12 cellular contexts compared by ENCODE assay signal in genomic region chr3:186989429-186989828, GRCh38. TPM values are rescaled to one million over a fixed set of nuclear protein-coding genes. Genes with fewer than 3 reads are reported as not detected.
DNase-seq lines count a peak whose midpoint lies in the region; ATAC-seq and TF ChIP-seq lines count a peak whose summit lies in the region.
"Had no signal": no experiment of that assay in that cellular context is flagged by ENCODE, and none has a peak within 500 bp of the region (broad histone marks: within the 10 kb centered on the region; RNA-seq: fewer than 3 reads in every experiment).

No MANE protein-coding gene starts in this region.

- H3K9ac ChIP-seq in KMS-11: no peak overlapping the region

- no peak for TF ChIP-seq CTCF in KMS-11 (conservative IDR thresholded peaks at IDR 0.05; ENCODE audit: low read depth, low read length)

- no peak for ATAC-seq in effector memory CD8-positive, alpha-beta T cell (replicated peaks)
- no peak for ATAC-seq in GM21423 (IDR thresholded peaks at IDR 0.05; ENCODE audit: unreplicated experiment)
- no peak for ATAC-seq in HG02852 (IDR thresholded peaks at IDR 0.05; ENCODE audit: unreplicated experiment)

- no peaks in the 10 kb centered on the region for H4K20me1 ChIP-seq in KMS-11 (ENCODE audit: insufficient read depth)

- no peaks in the 10 kb centered on the region for H3K36me3 ChIP-seq in KMS-11 (ENCODE audit: insufficient read depth)
- H3K36me3 ChIP-seq: cardiac muscle cell had no signal

- peaks cover 28% of the 10 kb centered on the region for H3K4me1 ChIP-seq in KMS-11 (ENCODE audit: low read depth, poor library complexity, severe bottlenecking)

- H3K4me2 ChIP-seq in KMS-11: no peak overlapping the region; the same call in 1 of the 2 replicates

- peak overlapping the region; percentile 83 for H3K27ac Mint-ChIP-seq in activated naive CD4-positive, alpha-beta T cell treated with anti-CD3 and anti-CD28 coated beads for 36 hours
- peak overlapping the region; percentile 61 to 78 for H3K27ac Mint-ChIP-seq in effector memory CD8-positive, alpha-beta T cell

- no peaks in the 10 kb centered on the region for H3K27me3 ChIP-seq in KMS-11 (ENCODE audit: insufficient read depth, low read depth)
- H3K27me3 ChIP-seq: cardiac muscle cell had no signal

- peaks cover 64% of the 10 kb centered on the region for H3K4me1 Mint-ChIP-seq in activated naive CD4-positive, alpha-beta T cell treated with anti-CD3 and anti-CD28 coated beads for 36 hours (ENCODE audit: low read depth)
- H3K4me1 Mint-ChIP-seq in effector memory CD8-positive, alpha-beta T cell (ENCODE audit: low read depth in 2 of 2): peaks cover 42 to 57% of the 10 kb centered on the region in 2 donors

- H3K79me2 ChIP-seq in KMS-11 (ENCODE audit: insufficient read depth, low read depth): no peaks in the 10 kb centered on the region

- intact Hi-C loops in activated naive CD4-positive, alpha-beta T cell treated with anti-CD3 and anti-CD28 coated beads for 36 hours (cut with micrococcal nuclease): loop anchor here (1.0 to 2.0 kb wide), 6 partner anchors 11 to 73 kb away; partner anchors contain the start of gene ST6GAL1

- no peaks in the 10 kb centered on the region for H3K9me3 Mint-ChIP-seq in activated naive CD4-positive, alpha-beta T cell treated with anti-CD3 and anti-CD28 coated beads for 36 hours
- H3K9me3 Mint-ChIP-seq in effector memory CD8-positive, alpha-beta T cell: no peaks in the 10 kb centered on the region

- CTCF ChIA-PET in activated naive CD4-positive, alpha-beta T cell treated with anti-CD3 and anti-CD28 coated beads for 36 hours (lab: Charles Lee): interaction anchor here (0.6 to 2.5 kb wide), 7 partner anchors 11 to 140 kb away, joined by 4 to 13 read pairs (median 5); no protein-coding TSS in a partner anchor

- no peak overlapping the region for H3K4me3 ChIP-seq in KMS-11 (IDR thresholded peaks at IDR 0.05; ENCODE audit: insufficient read depth, low read depth, low read length)
- H3K4me3 ChIP-seq: cardiac muscle cell had no signal

- no peak for DNase-seq in activated naive CD4-positive, alpha-beta T cell treated with anti-CD3 and anti-CD28 coated beads for 36 hours
- no peak for DNase-seq in activated naive CD4-positive, alpha-beta T cell (lab: John Stamatoyannopoulos, UW)
- no peak for DNase-seq in effector memory CD8-positive, alpha-beta T cell
- DNase-seq in stimulated activated CD8-positive, alpha-beta memory T cell treated with anti-CD3 and anti-CD28 coated beads, Interleukin-4, amount 100 ng/mL, for 48 hours: peak; percentile 18
- no peak for DNase-seq in RPMI8226
- DNase-seq: NK-92 treated with Interleukin-12 subunit alpha and Interleukin-12 subunit beta, amount 100 ng/mL, for 24 hours; T-helper 9 cell had no signal

- no peak overlapping the region for H3K4me3 Mint-ChIP-seq in activated naive CD4-positive, alpha-beta T cell treated with anti-CD3 and anti-CD28 coated beads for 36 hours
- H3K4me3 Mint-ChIP-seq in effector memory CD8-positive, alpha-beta T cell: no peak overlapping the region

- peak overlapping the region; percentile 23; the same call in 1 of the 2 replicates for H3K27ac ChIP-seq in KMS-11
- H3K27ac ChIP-seq: cardiac muscle cell had no signal

- no peaks in the 10 kb centered on the region for H3K27me3 Mint-ChIP-seq in activated naive CD4-positive, alpha-beta T cell treated with anti-CD3 and anti-CD28 coated beads for 36 hours (ENCODE audit: low read depth)
- H3K27me3 Mint-ChIP-seq in effector memory CD8-positive, alpha-beta T cell: no peaks in the 10 kb centered on the region
- H3K27me3 Mint-ChIP-seq: stimulated activated naive CD8-positive, alpha-beta T cell treated with anti-CD3 and anti-CD28 coated beads, Interleukin-15, amount 100 ng/mL, for 72 hours had no signal

- no peak overlapping the region for H2AFZ ChIP-seq in KMS-11 (ENCODE audit: low read depth)

- H3K36me3 Mint-ChIP-seq in activated naive CD4-positive, alpha-beta T cell treated with anti-CD3 and anti-CD28 coated beads for 36 hours (ENCODE audit: low read depth): peaks cover 36% of the 10 kb centered on the region
- H3K36me3 Mint-ChIP-seq in effector memory CD8-positive, alpha-beta T cell (ENCODE audit: insufficient read depth): peaks cover 45% of the 10 kb centered on the region

RNA-seq across cellular contexts. Expression of gene ST6GAL1, which starts 59.1 kb away (rescaled TPM):
- 10 to 100 TPM; 76.2 to 78.0 TPM for total RNA-seq in activated naive CD4-positive, alpha-beta T cell treated with anti-CD3 and anti-CD28 coated beads for 36 hours
